In the genomic region with DNA sequence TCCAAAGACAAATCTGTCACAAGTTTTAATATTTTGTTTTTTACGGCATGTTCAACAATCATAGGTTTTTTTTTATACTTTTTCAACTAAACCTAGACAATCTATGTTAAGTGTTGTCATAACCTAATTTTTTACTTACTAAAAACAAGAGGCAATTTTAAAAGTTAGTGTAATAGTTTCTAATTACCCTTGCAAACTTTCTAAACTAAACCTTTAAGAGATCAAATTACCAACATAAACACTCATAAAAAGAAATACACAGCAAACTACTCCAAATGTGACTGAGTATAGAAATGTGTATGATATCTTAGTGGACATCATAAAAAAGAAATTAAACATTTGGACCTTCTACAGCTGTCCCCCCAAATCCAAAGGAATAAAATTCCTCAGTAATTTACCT, we compare ENCODE assay signal across 1 cellular context.
TF ChIP-seq lines count a peak whose summit lies in the region.

No MANE protein-coding gene starts in this region.

TF ChIP-seq in A549, 52 proteins besides CTCF, POLR2A, EP300 and RAD21 (continued from another document):
- TF ChIP-seq FOSB (CRISPR knock-in tag; IDR thresholded peaks at IDR 0.05), result no peak
- TF ChIP-seq ZC3H11A (IDR thresholded peaks at IDR 0.05), result no peak
- no peak for TF ChIP-seq JUNB (IDR thresholded peaks at IDR 0.05)
- TF ChIP-seq POLR2AphosphoS2 (conservative IDR thresholded peaks at IDR 0.05; ENCODE audit: low read length), result no peak
- TF ChIP-seq PHF8 (IDR thresholded peaks at IDR 0.05; ENCODE audit: borderline replicate concordance, low read depth), result no peak
- TF ChIP-seq RARB (CRISPR knock-in tag; IDR thresholded peaks at IDR 0.05), result no peak
- TF ChIP-seq RCOR1 (IDR thresholded peaks at IDR 0.05; ENCODE audit: low read depth, low read length), result no peak
- no peak for TF ChIP-seq CHD2 (IDR thresholded peaks at IDR 0.05; ENCODE audit: low read length, partially characterized antibody)
- TF ChIP-seq TFCP2L1 (CRISPR knock-in tag; IDR thresholded peaks at IDR 0.05), result no peak
- no peak for TF ChIP-seq CHD4 (IDR thresholded peaks at IDR 0.05; ENCODE audit: borderline replicate concordance)
